8 cellular contexts compared by ENCODE assay signal in genomic region chr12:122974892-122975789, GRCh38. TPM values are rescaled to one million over a fixed set of nuclear protein-coding genes. Genes with fewer than 3 reads are reported as not detected.
DNase-seq lines count a peak whose midpoint lies in the region; TF ChIP-seq lines count a peak whose summit lies in the region.

OGFOD2 (plus strand) TSS chr12:122975244; CDS start chr12:122975252, 8 bp downstream.

- H3K4me3 ChIP-seq in HAP-1 (peak within 1 kb of the TSS; percentile 75), MG63 (peak within 1 kb of the TSS; percentile 89), fibroblast of villous mesenchyme (ENCODE audit: low read depth, low read length) (peak within 1 kb of the TSS; percentile 80), stomach (peak within 1 kb of the TSS; percentile 75 to 99 (median 86))

- WGBS in stomach, 5 donors: 0% methylated on average over 29 to 66 of the region's 66 CpGs

- H3K4me1 Mint-ChIP-seq in neural crest cell: peaks cover 26% of the 10 kb centered on the region

- H3K27me3 ChIP-seq in HAP-1 (ENCODE audit: low read depth): no peaks in the 10 kb centered on the region
- no peaks in the 10 kb centered on the region for H3K27me3 ChIP-seq in MG63
- no peaks in the 10 kb centered on the region for H3K27me3 ChIP-seq in stomach

- no peak for TF ChIP-seq EP300 in stomach (IDR thresholded peaks at IDR 0.05)

- peak within 1 kb of the TSS; percentile 99 for H3K4me3 Mint-ChIP-seq in neural crest cell

- TF ChIP-seq POLR2A in stomach (IDR thresholded peaks at IDR 0.05): no peak

- no peaks in the 10 kb centered on the region for H3K36me3 ChIP-seq in ES-I3 (ENCODE audit: insufficient read depth, low read length)
- H3K36me3 ChIP-seq in HAP-1 (replicated peaks): peaks cover 13% of the 10 kb centered on the region
- peaks cover 9% of the 10 kb centered on the region; the same call in 1 of the 2 replicates for H3K36me3 ChIP-seq in MG63
- H3K36me3 ChIP-seq in stomach: peaks cover 0 to 25% (median 19%) of the 10 kb centered on the region in 4 donors

- no peaks in the 10 kb centered on the region for H3K36me3 Mint-ChIP-seq in neural crest cell (ENCODE audit: low read depth)

- H3K27ac ChIP-seq in stomach: peak within 1 kb of the TSS; percentile 96 to 99 (median 98)

- H3K9ac ChIP-seq in ES-I3 (ENCODE audit: low read depth, low read length): peak within 1 kb of the TSS; percentile 99

- peaks cover 5% of the 10 kb centered on the region for H3K27me3 Mint-ChIP-seq in neural crest cell (ENCODE audit: low read depth)

- no peak for TF ChIP-seq CTCF in fibroblast of villous mesenchyme (IDR thresholded peaks at IDR 0.05; ENCODE audit: insufficient read depth, low read depth, low read length)
- TF ChIP-seq CTCF in neural crest cell (conservative IDR thresholded peaks at IDR 0.05): no peak
- no peak for TF ChIP-seq CTCF in stomach (IDR thresholded peaks at IDR 0.05)

- H3K9me3 Mint-ChIP-seq in neural crest cell: no peaks in the 10 kb centered on the region

- in situ Hi-C loops in HAP-1 (cut with MboI; ENCODE audit: low sequenced_read_pairs): no loop called here

- peak within 1 kb of the TSS; percentile 100 for H3K27ac Mint-ChIP-seq in neural crest cell (ENCODE audit: unreplicated experiment)

- DNase-seq in HAP-1 (ENCODE audit: low spot score in 2 of 2) (peak; percentile 83 to 96), MG63 (peak; percentile 92), SHP77 treated with DMSO at 0.1 percent for 48 hours (lab: John Stamatoyannopoulos, UW) (peak; percentile 88), fibroblast of villous mesenchyme (ENCODE audit: low read depth) (peak; percentile 93), neural crest cell (ENCODE audit: low read depth, low spot score) (peak; percentile 78), stomach (peak; percentile 94)
- peak; percentile 98 for DNase-seq in activated effector memory CD4-positive, alpha-beta T cell treated with anti-CD3 and anti-CD28 coated beads, Interleukin-2, amount 50 U/mL, for 16 hours

- intact Hi-C loops in stomach (cut with DNase I; ENCODE audit: low total_unique reads): loop anchor here (10.0 kb wide), 1 partner anchor 180 kb away; the partner anchor contains the start of gene PITPNM2

- H3K4me1 ChIP-seq in ES-I3 (ENCODE audit: insufficient read depth, low read length) (no peaks in the 10 kb centered on the region; the same call in 1 of the 2 replicates), HAP-1 (peaks cover 16% of the 10 kb centered on the region), stomach (peaks cover 37 to 56% (median 55%) of the 10 kb centered on the region in 4 donors)

- no peaks in the 10 kb centered on the region for H3K9me3 ChIP-seq in ES-I3 (ENCODE audit: control insufficient read depth, insufficient read depth, low read length)
- no peaks in the 10 kb centered on the region for H3K9me3 ChIP-seq in HAP-1
- no peaks in the 10 kb centered on the region for H3K9me3 ChIP-seq in MG63
- H3K9me3 ChIP-seq in stomach: no peaks in the 10 kb centered on the region

RNA-seq across cellular contexts. Expression of gene OGFOD2, which starts in this region (rescaled TPM):
- 15.9 and 24.2 TPM in 2 replicates for total RNA-seq in MG63 (2014; rRNA removed; shearing (Covaris generic); ENCODE audit: low replicate concordance)
- total RNA-seq in fibroblast of villous mesenchyme (7.3 and 11.9 TPM in 2 replicates), neural crest cell (17.2 and 18.1 TPM in 2 replicates), stomach (10 to 100 TPM in 2 of 5 donors, 1 to 10 TPM in 3; 1.7 to 29.2 (median 8.9) TPM)
- 10 to 100 TPM; 16.1 to 27.2 (median 18.9) TPM for polyA plus RNA-seq in stomach

Comparison
In these comparisons a context has a peak if more than half of its experiments do, and no peak if none do; other contexts are left out.
1. Peak in every context shown above with its lines: DNase-seq, H3K4me3 ChIP-seq and H3K27ac ChIP-seq.